Comparison of ENCODE assay signal across 17 cellular contexts in the genomic region with DNA sequence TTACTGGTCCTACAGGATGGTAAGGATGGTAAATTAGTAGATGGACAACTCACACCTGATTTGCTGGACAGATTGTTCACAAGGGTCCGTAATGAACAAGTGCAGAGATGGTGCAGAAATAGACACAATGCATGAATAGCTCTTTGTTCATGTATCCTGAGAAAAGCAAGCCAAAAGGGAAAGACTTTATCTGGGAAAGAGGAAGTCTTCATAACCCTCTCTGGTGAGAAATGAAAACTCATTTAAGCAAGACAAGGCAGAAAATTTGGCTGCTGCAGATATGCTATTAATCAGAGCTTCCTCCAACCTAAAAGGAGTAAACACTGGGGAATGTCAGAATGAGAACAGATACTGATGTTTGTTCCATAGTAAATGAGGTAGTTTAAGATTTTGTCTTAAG.
DNase-seq lines count a peak whose midpoint lies in the region; ATAC-seq, FAIRE-seq and TF ChIP-seq lines count a peak whose summit lies in the region.
"Had no signal": no experiment of that assay in that cellular context is flagged by ENCODE, and none has a peak within 500 bp of the region (broad histone marks: within the 10 kb centered on the region; RNA-seq: fewer than 3 reads in every experiment).

No MANE protein-coding gene starts in this region.

- H3K27ac ChIP-seq in GM23248 (no peak overlapping the region), endothelial cell of umbilical vein (ENCODE audit: insufficient read depth, low read depth, low read length) (no peak overlapping the region)
- H3K27ac ChIP-seq: C4-2B, Peyer's patch had no signal

- in situ Hi-C loops in GM23248 (cut with MboI), result no loop called here

- CTCF ChIA-PET in endothelial cell of umbilical vein (lab: Charles Lee), result interaction anchor here (1.1 to 1.5 kb wide), 2 partner anchors 54 to 198 kb away, joined by 4 to 6 read pairs; no protein-coding TSS in a partner anchor

- peaks cover 50% of the 10 kb centered on the region for H3F3A ChIP-seq in GM23248 (ENCODE audit: insufficient read depth)

- H3K9me2 ChIP-seq in GM23248 (ENCODE audit: insufficient read depth), result no peaks in the 10 kb centered on the region

- peaks cover 3% of the 10 kb centered on the region for H3K9me1 ChIP-seq in endothelial cell of umbilical vein (replicated peaks; ENCODE audit: control insufficient read depth, extremely low read depth, insufficient read depth, low read length)

- intact Hi-C loops in endothelial cell of umbilical vein (cut with micrococcal nuclease), result no loop called here

- H4K20me1 ChIP-seq in GM23248 (ENCODE audit: insufficient read depth) (no peaks in the 10 kb centered on the region), endothelial cell of umbilical vein (replicated peaks; ENCODE audit: control insufficient read depth, extremely low read depth, insufficient read depth, low read length) (no peaks in the 10 kb centered on the region)

- no peaks in the 10 kb centered on the region for H3K36me3 ChIP-seq in GM23248 (ENCODE audit: low read depth)
- H3K36me3 ChIP-seq in endothelial cell of umbilical vein (ENCODE audit: control insufficient read depth in 2 of 2, extremely low read depth in 1 of 2, insufficient read depth in 2 of 2, low read length in 2 of 2), result peaks cover 0 to 3% of the 10 kb centered on the region in 2 experiments

- DNase-seq in D721Med (ENCODE audit: insufficient read length, low spot score), result no peak
- peak; percentile 34 for DNase-seq in GM23248
- DNase-seq in endothelial cell of umbilical vein (ENCODE audit: low read depth, low spot score), result peak; percentile 85
- no peak for DNase-seq in omental fat pad (ENCODE audit: low spot score)
- DNase-seq in AG20443 (ENCODE audit: low spot score), result no peak
- no peak for DNase-seq in activated CD4-positive, alpha-beta T cell treated with anti-CD3 and anti-CD28 coated beads, Interleukin-2, amount 50 U/mL, for 4 hours
- DNase-seq: DMS79 treated with DMSO at 0.1 percent for 48 hours, MM.1S, NCI-H1092 treated with DMSO at 0.1 percent for 48 hours, NCI-H146, NCI-H2029 treated with DMSO at 0.1 percent for 48 hours, NCI-H2171, Peyer's patch had no signal

- H3K27me3 ChIP-seq in GM23248 (replicated peaks; ENCODE audit: insufficient read depth) (no peaks in the 10 kb centered on the region), endothelial cell of umbilical vein (ENCODE audit: control insufficient read depth in 2 of 2, insufficient read depth in 2 of 2, low read length in 2 of 2) (no peaks in the 10 kb centered on the region)
- H3K27me3 ChIP-seq: Peyer's patch had no signal

- POLR2A ChIA-PET in endothelial cell of umbilical vein (lab: Charles Lee), result no interaction called here

- H3K4me1 ChIP-seq in GM23248 (ENCODE audit: insufficient read depth) (peaks cover 4% of the 10 kb centered on the region; the same call in 1 of the 2 replicates), endothelial cell of umbilical vein (ENCODE audit: control insufficient read depth, extremely low read depth, insufficient read depth, low read length) (peaks cover 25% of the 10 kb centered on the region)
- H3K4me1 ChIP-seq: Peyer's patch had no signal

- BruUV-seq in endothelial cell of umbilical vein (replicated peaks; lab: Mats Ljungman, UMichigan), result no TSS peak

- TF ChIP-seq CTCF in D721Med (IDR thresholded peaks at IDR 0.05; ENCODE audit: insufficient read depth, missing control alignments) (no peak), endothelial cell of umbilical vein (IDR thresholded peaks at IDR 0.05; ENCODE audit: extremely low read depth in 1 of 2, insufficient read depth in 1 of 2, low read depth in 1 of 2, low read length in 2 of 2) (no peak), omental fat pad (IDR thresholded peaks at IDR 0.05) (no peak)

- dilution Hi-C loops in endothelial cell of umbilical vein (cut with MboI; ENCODE audit: extremely low pct_ligation_motif_present, low sequenced_read_pairs), result no loop called here

- H3K4me3 ChIP-seq in GM23248 (no peak overlapping the region), endothelial cell of umbilical vein (replicated peaks in 1 of 3; ENCODE audit: insufficient read depth in 1 of 3, low read depth in 1 of 3, low read length in 3 of 3) (no peak overlapping the region)
- H3K4me3 ChIP-seq: GM23338, Peyer's patch had no signal

- TF ChIP-seq POLR2A in endothelial cell of umbilical vein (IDR thresholded peaks at IDR 0.05; ENCODE audit: low read depth, low read length), result no peak

- ATAC-seq in omental fat pad (ENCODE audit: low FRiP score), result peak; percentile 46
- ATAC-seq in HG03571 (IDR thresholded peaks at IDR 0.05; ENCODE audit: unreplicated experiment), result no peak
- ATAC-seq: GM23338, HCT116 had no signal

- no peak overlapping the region for H2AFZ ChIP-seq in GM23248
- H2AFZ ChIP-seq in endothelial cell of umbilical vein (ENCODE audit: low read depth, low read length), result no peak overlapping the region
- H2AFZ ChIP-seq: GM23338 had no signal

- H3K79me2 ChIP-seq in GM23248 (ENCODE audit: insufficient read depth), result peaks cover 19% of the 10 kb centered on the region; the same call in 1 of the 2 replicates
- H3K79me2 ChIP-seq in endothelial cell of umbilical vein (ENCODE audit: control insufficient read depth, insufficient read depth, low read length), result peaks cover 12% of the 10 kb centered on the region

- 90 to 100% methylated on average over 1 of the region's 1 CpG for WGBS in GM23248 (ENCODE audit: low coverage in 1 of 2, low lambda C conversion rate in 2 of 2, missing lambda C conversion rate in 2 of 2), 2 experiments

- H3K9me3 ChIP-seq in GM23248 (ENCODE audit: low read depth), result no peaks in the 10 kb centered on the region
- H3K9me3 ChIP-seq in endothelial cell of umbilical vein (replicated peaks; ENCODE audit: control insufficient read depth, insufficient read depth, low read length), result no peaks in the 10 kb centered on the region
- H3K9me3 ChIP-seq: Peyer's patch had no signal

- peak; percentile 16 for FAIRE-seq in D721Med (lab: Jason Lieb, UNC)
- no peak for FAIRE-seq in endothelial cell of umbilical vein (lab: Jason Lieb, UNC)

- H3K9ac ChIP-seq in GM23248 (no peak overlapping the region), endothelial cell of umbilical vein (replicated peaks; ENCODE audit: extremely low read depth, insufficient read depth, low read length) (no peak overlapping the region)

- H3K4me2 ChIP-seq in GM23248 (ENCODE audit: unreplicated experiment), result no peak overlapping the region
- peak overlapping the region; percentile 17 for H3K4me2 ChIP-seq in endothelial cell of umbilical vein (ENCODE audit: insufficient read depth, low read length)
- H3K4me2 ChIP-seq: GM23338 had no signal

TF ChIP-seq in endothelial cell of umbilical vein, 7 proteins besides CTCF, POLR2A, EP300 and RAD21:
- TF ChIP-seq POLR2AphosphoS5 (IDR thresholded peaks at IDR 0.05; ENCODE audit: insufficient read depth, low read depth, low read length) (no peak), MYC (IDR thresholded peaks at IDR 0.05; ENCODE audit: low read depth, low read length) (no peak), JUN (IDR thresholded peaks at IDR 0.05; ENCODE audit: borderline replicate concordance, insufficient read depth, insufficient read length, low read depth) (peak; percentile 3), FOS (IDR thresholded peaks at IDR 0.05; ENCODE audit: borderline replicate concordance, insufficient read depth, low read length) (peak; percentile 39), EZH2 (IDR thresholded peaks at IDR 0.05; ENCODE audit: borderline replicate concordance, low read depth, low read length, severe bottlenecking) (no peak), GATA2 (IDR thresholded peaks at IDR 0.05; ENCODE audit: insufficient read depth, insufficient read length, low read depth, low read length) (peak; percentile 72)

Comparison
In these comparisons a context has a peak if more than half of its experiments do, and no peak if none do; other contexts are left out.
1. DNase-seq: peak in GM23248 (single experiment) and endothelial cell of umbilical vein (single experiment); none in D721Med (single experiment), omental fat pad (single experiment), AG20443 (single experiment) and activated CD4-positive, alpha-beta T cell treated with anti-CD3 and anti-CD28 coated beads, Interleukin-2, amount 50 U/mL, for 4 hours (0 of 2).